In genomic region chr1:221874285-221875003, GRCh38 we compare ENCODE assay signal across 1 cellular context.
TF ChIP-seq lines count a peak whose summit lies in the region.

No MANE protein-coding gene starts in this region.

TF ChIP-seq in GM23338, 12 proteins besides CTCF, POLR2A, EP300 and RAD21 (continued from another document):
- TF ChIP-seq EZH2phosphoT487 (IDR thresholded peaks at IDR 0.05; ENCODE audit: unreplicated experiment) (no peak), ZNF331 (CRISPR knock-in tag; IDR thresholded peaks at IDR 0.05; ENCODE audit: low read depth) (no peak)
